ENCODE assay signal across 6 cellular contexts in the genomic region with DNA sequence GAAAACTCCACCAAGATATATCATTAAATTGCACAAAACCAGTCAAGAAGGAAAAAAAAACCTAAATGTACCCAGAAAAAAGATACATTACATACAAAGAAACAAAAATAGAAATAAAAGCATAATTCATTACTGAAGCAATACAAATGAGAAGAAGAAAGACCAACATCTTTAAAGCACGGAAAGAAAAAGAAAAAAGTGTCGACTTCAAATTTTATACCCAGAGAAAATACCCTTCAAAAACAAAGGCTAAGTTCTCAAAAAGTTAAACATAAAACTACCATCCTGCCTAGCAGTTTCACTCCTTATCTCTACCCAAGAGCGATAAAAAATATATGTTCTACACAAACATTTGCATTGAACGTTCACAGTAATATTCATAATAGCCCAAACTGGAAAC.
"Had no signal": no experiment of that assay in that cellular context is flagged by ENCODE, and none has a peak within 500 bp of the region (broad histone marks: within the 10 kb centered on the region; RNA-seq: fewer than 3 reads in every experiment).

No MANE protein-coding gene starts in this region.

- FAIRE-seq: HTR-8/SVneo had no signal

- H3K27ac ChIP-seq: HL-60 had no signal

- H3K27ac Mint-ChIP-seq: IgD-negative memory B cell had no signal

- H3K27me3 Mint-ChIP-seq: IgD-negative memory B cell had no signal

- H3K9me3 Mint-ChIP-seq: IgD-negative memory B cell had no signal

- DNase-seq: IMR-90, KBM-7, KG1 had no signal

- H3K4me3 Mint-ChIP-seq: IgD-negative memory B cell had no signal
